Comparison of ENCODE assay signal across 13 cellular contexts in genomic region chr10:67696029-67696428, GRCh38. TPM values are rescaled to one million over a fixed set of nuclear protein-coding genes. Genes with fewer than 3 reads are reported as not detected.
DNase-seq lines count a peak whose midpoint lies in the region; ATAC-seq and TF ChIP-seq lines count a peak whose summit lies in the region.
"Had no signal": no experiment of that assay in that cellular context is flagged by ENCODE, and none has a peak within 500 bp of the region (broad histone marks: within the 10 kb centered on the region; RNA-seq: fewer than 3 reads in every experiment).

TSS of gene CTNNA3 (minus strand) at chr10:67696195.

- no peaks in the 10 kb centered on the region for H3K9me3 ChIP-seq in esophagus muscularis mucosa
- H3K9me3 ChIP-seq in Peyer's patch, result no peaks in the 10 kb centered on the region

- no peak within 1 kb of the TSS for H3K9ac ChIP-seq in rectal smooth muscle tissue (ENCODE audit: low read length)

- H3K4me1 ChIP-seq in esophagus muscularis mucosa (peaks cover 6 to 31% (median 26%) of the 10 kb centered on the region in 4 donors), rectal smooth muscle tissue (ENCODE audit: control insufficient read depth, insufficient read depth, low read length) (peaks cover 9% of the 10 kb centered on the region), Peyer's patch (no peaks in the 10 kb centered on the region)

- intact Hi-C loops in esophagus muscularis mucosa (cut with DNase I), result loop anchor here (2.0 kb wide), 1 partner anchor 85 kb away; no protein-coding TSS in a partner anchor

- H3K4me3 ChIP-seq in esophagus muscularis mucosa, result peak within 1 kb of the TSS; percentile 48 to 54 (median 51)
- peak within 1 kb of the TSS; percentile 9 for H3K4me3 ChIP-seq in rectal smooth muscle tissue (ENCODE audit: low read length)
- no peak within 1 kb of the TSS for H3K4me3 ChIP-seq in foreskin fibroblast (ENCODE audit: low read depth in 1 of 2, low read length in 2 of 2)
- H3K4me3 ChIP-seq in Peyer's patch, result peak within 1 kb of the TSS in 1 of 4 donors; percentile 15

- DNase-seq in esophagus muscularis mucosa (ENCODE audit: extremely low spot score), result no peak
- no peak for DNase-seq in foreskin fibroblast
- no peak for DNase-seq in Peyer's patch
- no peak for DNase-seq in NCI-H1105 treated with DMSO at 0.1 percent for 48 hours (lab: John Stamatoyannopoulos, UW)
- DNase-seq in NCI-H187 treated with DMSO at 0.1 percent for 48 hours (lab: John Stamatoyannopoulos, UW), result no peak
- DNase-seq: activated naive CD4-positive, alpha-beta T cell treated with anti-CD3 and anti-CD28 coated beads for 36 hours; NCI-H2081 treated with DMSO at 0.1 percent for 48 hours; SHP77 had no signal

- no peaks in the 10 kb centered on the region for H3K36me3 ChIP-seq in esophagus muscularis mucosa
- no peaks in the 10 kb centered on the region for H3K36me3 ChIP-seq in rectal smooth muscle tissue (ENCODE audit: control insufficient read depth, insufficient read depth, low read length)
- no peaks in the 10 kb centered on the region for H3K36me3 ChIP-seq in Peyer's patch

- 17% methylated on average over 6 of the region's 6 CpGs for WGBS in esophagus muscularis mucosa

- no peak for TF ChIP-seq EP300 in esophagus muscularis mucosa (IDR thresholded peaks at IDR 0.05)

- H3K27ac ChIP-seq in esophagus muscularis mucosa (replicated peaks in 1 of 4) (peak within 1 kb of the TSS; percentile 63 to 76 (median 68)), rectal smooth muscle tissue (ENCODE audit: low read depth, low read length) (peak within 1 kb of the TSS; percentile 48), Peyer's patch (peak within 1 kb of the TSS in 1 of 4 donors; percentile 6)

- TF ChIP-seq POLR2A in esophagus muscularis mucosa (IDR thresholded peaks at IDR 0.05; ENCODE audit: low read depth), result no peak
- no peak for TF ChIP-seq POLR2A in Peyer's patch (IDR thresholded peaks at IDR 0.05)

- H3K27me3 ChIP-seq in esophagus muscularis mucosa, result no peaks in the 10 kb centered on the region
- no peaks in the 10 kb centered on the region for H3K27me3 ChIP-seq in rectal smooth muscle tissue (ENCODE audit: control insufficient read depth, insufficient read depth, low read length)
- H3K27me3 ChIP-seq in Peyer's patch, result no peaks in the 10 kb centered on the region

- no peak for TF ChIP-seq CTCF in esophagus muscularis mucosa (IDR thresholded peaks at IDR 0.05)
- no peak for TF ChIP-seq CTCF in foreskin fibroblast (IDR thresholded peaks at IDR 0.05; ENCODE audit: low read depth, low read length)
- TF ChIP-seq CTCF in Peyer's patch (IDR thresholded peaks at IDR 0.05), result no peak

- ATAC-seq in GM18519 (IDR thresholded peaks at IDR 0.05; ENCODE audit: low FRiP score, unreplicated experiment), result peak; percentile 92
- peak; percentile 87 for ATAC-seq in HG02852 (IDR thresholded peaks at IDR 0.05; ENCODE audit: unreplicated experiment)
- ATAC-seq: activated CD4-positive, CD25-positive, alpha-beta regulatory T cell treated with anti-CD3 and anti-CD28 coated beads, Interleukin-2, amount 50 U/mL, for 24 hours had no signal

RNA-seq across cellular contexts. Expression of gene CTNNA3, which starts in this region (rescaled TPM):
- total RNA-seq in esophagus muscularis mucosa (10 to 100 TPM in 3 of 4 donors, 1 to 10 TPM in 1; 5.1 to 27.8 (median 17.6) TPM), Peyer's patch (1 to 10 TPM in 1 of 4 donors, under 1 TPM in 2, not detected in 1; 0.47 to 3.3 (median 0.80) TPM)
- total RNA-seq: activated naive CD4-positive, alpha-beta T cell treated with anti-CD3 and anti-CD28 coated beads for 36 hours; B cell had no signal

Comparison
In these comparisons a context has a peak if more than half of its experiments do, and no peak if none do; other contexts are left out.
1. H3K4me3 ChIP-seq: peak in esophagus muscularis mucosa (4 of 4) and rectal smooth muscle tissue (single experiment); none in foreskin fibroblast (0 of 2).